8 cellular contexts compared by ENCODE assay signal in genomic region chr18:75207298-75208054, GRCh38. TPM values are rescaled to one million over a fixed set of nuclear protein-coding genes. Genes with fewer than 3 reads are reported as not detected.
DNase-seq lines count a peak whose midpoint lies in the region; ATAC-seq and TF ChIP-seq lines count a peak whose summit lies in the region.

No MANE protein-coding gene starts in this region.

- H3K9me3 ChIP-seq in gastrocnemius medialis, result no peaks in the 10 kb centered on the region

- peak overlapping the region; percentile 86 for H3K4me3 Mint-ChIP-seq in activated B cell treated with CpG ODN at 0.5 μM for 24 hours

- in situ Hi-C loops in gastrocnemius medialis (cut with MboI; ENCODE audit: low sequenced_read_pairs in 4 of 4), result loop anchor here in 1 of 4 donors (5.0 kb wide), 1 partner anchor 45 kb away; no protein-coding TSS in a partner anchor

- H3K27me3 Mint-ChIP-seq in activated B cell treated with CpG ODN at 0.5 μM for 24 hours, result peaks cover 6% of the 10 kb centered on the region

- peaks cover 48% of the 10 kb centered on the region in 2 donors for H3K4me1 ChIP-seq in gastrocnemius medialis

- peak; percentile 22 for ATAC-seq in HG02870 (IDR thresholded peaks at IDR 0.05; ENCODE audit: unreplicated experiment)
- ATAC-seq in activated B cell treated with CpG ODN at 0.5 μM for 24 hours (ENCODE audit: low read depth), result no peak
- no peak for ATAC-seq in gastrocnemius medialis

- peaks cover 51% of the 10 kb centered on the region for H3K4me1 Mint-ChIP-seq in activated B cell treated with CpG ODN at 0.5 μM for 24 hours

- CTCF ChIA-PET in activated B cell treated with CpG ODN at 0.5 μM for 24 hours (lab: Charles Lee), result no interaction called here

- TF ChIP-seq CTCF in activated B cell treated with CpG ODN at 0.5 μM for 24 hours (IDR thresholded peaks at IDR 0.05) (no peak), foreskin fibroblast (IDR thresholded peaks at IDR 0.05; ENCODE audit: low read depth, low read length) (no peak), gastrocnemius medialis (IDR thresholded peaks at IDR 0.05 in 4 of 5, conservative IDR thresholded peaks at IDR 0.05 in 1 of 5) (no peak)

- peak overlapping the region; percentile 75 to 98 for H3K4me3 ChIP-seq in foreskin fibroblast (ENCODE audit: low read depth in 1 of 2, low read length in 2 of 2)
- peak overlapping the region; percentile 75 to 97 (median 87) for H3K4me3 ChIP-seq in gastrocnemius medialis

- no peaks in the 10 kb centered on the region for H3K27me3 ChIP-seq in gastrocnemius medialis

- H3K9me3 Mint-ChIP-seq in activated B cell treated with CpG ODN at 0.5 μM for 24 hours, result no peaks in the 10 kb centered on the region

- no peaks in the 10 kb centered on the region for H3K36me3 ChIP-seq in gastrocnemius medialis

- no peak for TF ChIP-seq POLR2A in gastrocnemius medialis (IDR thresholded peaks at IDR 0.05)

- peak overlapping the region; percentile 59 for H3K27ac Mint-ChIP-seq in activated B cell treated with CpG ODN at 0.5 μM for 24 hours

- DNase-seq in ELF-1 (ENCODE audit: low read depth, low spot score) (peak; percentile 23), activated B cell treated with CpG ODN at 0.5 μM for 24 hours (no peak), foreskin fibroblast (peak; percentile 66 to 85), gastrocnemius medialis (no peak), NCI-H2196 treated with DMSO at 0.1 percent for 48 hours (lab: John Stamatoyannopoulos, UW; ENCODE audit: unreplicated experiment) (no peak), NCI-H1048 (lab: John Stamatoyannopoulos, UW) (no peak), putamen (ENCODE audit: low spot score) (no peak)

- POLR2A ChIA-PET in activated B cell treated with CpG ODN at 0.5 μM for 24 hours (lab: Charles Lee), result interaction anchor here (0.6 kb wide), 1 partner anchor 1702 kb away, joined by 6 read pairs; no protein-coding TSS in a partner anchor

- H3K36me3 Mint-ChIP-seq in activated B cell treated with CpG ODN at 0.5 μM for 24 hours (ENCODE audit: low read depth), result peaks cover 13% of the 10 kb centered on the region

- intact Hi-C loops in activated B cell treated with CpG ODN at 0.5 μM for 24 hours (cut with micrococcal nuclease), result loop anchor here (1.0 to 5.0 kb wide), 4 partner anchors 40 to 1285 kb away; no protein-coding TSS in a partner anchor
- intact Hi-C loops in gastrocnemius medialis (cut with DNase I; ENCODE audit: low total_unique reads), result loop anchor here (2.0 to 10.0 kb wide), 5 partner anchors 711 to 1287 kb away; partner anchors contain the start of genes CNDP2, CYB5A and ZNF516

- H3K27ac ChIP-seq in gastrocnemius medialis, result peak overlapping the region; percentile 95 to 99 (median 96)

RNA-seq across cellular contexts. Expression of gene PTGR3, which starts 1.5 kb away (rescaled TPM):
- total RNA-seq in activated B cell treated with CpG ODN at 0.5 μM for 24 hours, result 19.0 and 19.3 TPM in 2 replicates
- total RNA-seq in gastrocnemius medialis, result 10 to 100 TPM; 25.7 to 34.0 (median 29.9) TPM

RNA-seq across cellular contexts. Expression of gene TSHZ1, which starts 3.1 kb away (rescaled TPM):
- total RNA-seq in activated B cell treated with CpG ODN at 0.5 μM for 24 hours, result 7.9 and 8.6 TPM in 2 replicates
- total RNA-seq in gastrocnemius medialis, result 1 to 10 TPM; 5.9 to 7.9 (median 7.6) TPM

Comparison
In these comparisons a context has a peak if more than half of its experiments do, and no peak if none do; other contexts are left out.
1. DNase-seq: peak in ELF-1 (single experiment) and foreskin fibroblast (2 of 2); none in activated B cell treated with CpG ODN at 0.5 μM for 24 hours (single experiment), gastrocnemius medialis (0 of 2), NCI-H2196 treated with DMSO at 0.1 percent for 48 hours (single experiment), NCI-H1048 (single experiment) and putamen (single experiment).